In genomic region chr5:53259176-53259575, GRCh38 we compare ENCODE assay signal across 26 cellular contexts.
DNase-seq lines count a peak whose midpoint lies in the region; ATAC-seq, FAIRE-seq and TF ChIP-seq lines count a peak whose summit lies in the region.
"Had no signal": no experiment of that assay in that cellular context is flagged by ENCODE, and none has a peak within 500 bp of the region (broad histone marks: within the 10 kb centered on the region; RNA-seq: fewer than 3 reads in every experiment).

No MANE protein-coding gene starts in this region.

- 100% methylated on average over 1 of the region's 1 CpG for WGBS in mammary epithelial cell (ENCODE audit: low coverage, missing lambda C conversion rate)
- WGBS in adrenal gland, 4 donors = 80 to 97% (median 86%) methylated on average over 1 of the region's 1 CpG

- H3K79me2 ChIP-seq in mammary epithelial cell (ENCODE audit: insufficient read depth, low read length) (no peaks in the 10 kb centered on the region), keratinocyte (ENCODE audit: control insufficient read depth, insufficient read depth, low read length) (no peaks in the 10 kb centered on the region)

- H3K27me3 Mint-ChIP-seq in T-cell = peaks cover 0 to 15% of the 10 kb centered on the region in 2 donors
- H3K27me3 Mint-ChIP-seq: B cell had no signal

- H3K4me2 ChIP-seq in mammary epithelial cell (ENCODE audit: insufficient read depth, low read depth, low read length) (no peak overlapping the region), keratinocyte (ENCODE audit: control insufficient read depth, extremely low read depth, insufficient read depth, low read depth, low read length) (no peak overlapping the region)
- H3K4me2 ChIP-seq: A549; BLaER1 treated with 17β-estradiol and CSF1 and Interleukin-3, amounts not matched to agents 10 nM and 100 nM had no signal

- H3K36me3 Mint-ChIP-seq in T-cell = no peaks in the 10 kb centered on the region
- H3K36me3 Mint-ChIP-seq: CD8-positive, alpha-beta T cell had no signal

- no peaks in the 10 kb centered on the region for H3K36me3 ChIP-seq in mammary epithelial cell (ENCODE audit: insufficient read depth, low read length)
- no peaks in the 10 kb centered on the region for H3K36me3 ChIP-seq in breast epithelium
- H3K36me3 ChIP-seq in bronchial epithelial cell (ENCODE audit: control insufficient read depth, insufficient read depth, low read length) = no peaks in the 10 kb centered on the region
- peaks cover 0 to 6% of the 10 kb centered on the region in 2 experiments for H3K36me3 ChIP-seq in keratinocyte (ENCODE audit: control insufficient read depth in 2 of 2, extremely low read depth in 1 of 2, insufficient read depth in 2 of 2, low read length in 2 of 2)
- H3K36me3 ChIP-seq in adrenal gland (replicated peaks in 1 of 2) = no peaks in the 10 kb centered on the region
- H3K36me3 ChIP-seq: BLaER1 treated with 17β-estradiol and CSF1 and Interleukin-3, amounts not matched to agents 10 nM and 100 nM had no signal

- TF ChIP-seq CTCF in mammary epithelial cell (conservative IDR thresholded peaks at IDR 0.05 in 1 of 2, IDR thresholded peaks at IDR 0.05 in 1 of 2; ENCODE audit: extremely low read depth in 1 of 2, insufficient read depth in 1 of 2, low read depth in 1 of 2, low read length in 2 of 2) (no peak), breast epithelium (IDR thresholded peaks at IDR 0.05) (no peak), bronchial epithelial cell (IDR thresholded peaks at IDR 0.05; ENCODE audit: insufficient read depth, low read length, severe bottlenecking) (no peak), keratinocyte (optimal IDR thresholded peaks at IDR 0.05 in 1 of 3, IDR thresholded peaks at IDR 0.05 in 1 of 3, conservative IDR thresholded peaks at IDR 0.05 in 1 of 3; ENCODE audit: extremely low read depth in 1 of 3, insufficient read depth in 2 of 3, low read length in 3 of 3) (no peak), adrenal gland (IDR thresholded peaks at IDR 0.05) (no peak)

- H4K20me1 ChIP-seq in mammary epithelial cell (ENCODE audit: insufficient read depth, low read length) (no peaks in the 10 kb centered on the region), keratinocyte (ENCODE audit: control insufficient read depth, extremely low read depth, insufficient read depth, low read length) (no peaks in the 10 kb centered on the region)
- H4K20me1 ChIP-seq: BLaER1 treated with 17β-estradiol and CSF1 and Interleukin-3, amounts not matched to agents 10 nM and 100 nM had no signal

- peak; percentile 39 for DNase-seq in mammary epithelial cell
- DNase-seq in breast epithelium (ENCODE audit: low spot score in 2 of 2) = no peak
- DNase-seq in bronchial epithelial cell (ENCODE audit: low read depth) = peak; percentile 61
- DNase-seq in epithelial cell of prostate (ENCODE audit: low read depth, low spot score) = no peak
- DNase-seq in keratinocyte (ENCODE audit: low read depth, low spot score) = no peak
- no peak for DNase-seq in T-cell
- DNase-seq in adrenal gland = no peak
- no peak for DNase-seq in GM19238 (ENCODE audit: insufficient read length, low spot score)
- DNase-seq: AML-193; Caco-2; Calu3; CD4-positive, alpha-beta T cell; CD8-positive, alpha-beta T cell; DND-41; EL; GDM1 had no signal

- in situ Hi-C loops in mammary epithelial cell (cut with MboI; ENCODE audit: low sequenced_read_pairs in 2 of 2) = no loop called here

- ATAC-seq in T-cell (replicated peaks in 1 of 4) = no peak
- ATAC-seq: A549; CD8-positive, alpha-beta T cell; GM12878 had no signal

- FAIRE-seq in bronchial epithelial cell (lab: Jason Lieb, UNC) = no peak
- peak; percentile 87 for FAIRE-seq in keratinocyte (lab: Jason Lieb, UNC)
- FAIRE-seq: A549, D721Med, GM12878, GM12892, GM18507, GM19239 had no signal

- H3K9me1 ChIP-seq in keratinocyte (ENCODE audit: control insufficient read depth, extremely low read depth, insufficient read depth, low read length) = no peaks in the 10 kb centered on the region

- TF ChIP-seq POLR2A in breast epithelium (IDR thresholded peaks at IDR 0.05) = no peak
- no peak for TF ChIP-seq POLR2A in adrenal gland (IDR thresholded peaks at IDR 0.05)

- H3K9ac ChIP-seq in mammary epithelial cell (ENCODE audit: insufficient read depth, low read length) (no peak overlapping the region), keratinocyte (ENCODE audit: control insufficient read depth, extremely low read depth, insufficient read depth, low read length) (no peak overlapping the region)
- H3K9ac ChIP-seq: BLaER1 treated with 17β-estradiol and CSF1 and Interleukin-3, amounts not matched to agents 10 nM and 100 nM had no signal

- H3K4me1 ChIP-seq in mammary epithelial cell (ENCODE audit: insufficient read depth, low read length) (peaks cover 49% of the 10 kb centered on the region), breast epithelium (no peaks in the 10 kb centered on the region), keratinocyte (ENCODE audit: control insufficient read depth, extremely low read depth, insufficient read depth, low read length) (peaks cover 30% of the 10 kb centered on the region), adrenal gland (replicated peaks in 1 of 2) (no peaks in the 10 kb centered on the region)
- H3K4me1 ChIP-seq: A549, Caco-2 had no signal

- CTCF ChIA-PET in mammary epithelial cell (lab: Charles Lee; ENCODE audit: low non-redundant PET) = interaction anchor here (0.6 to 0.7 kb wide), 2 partner anchors 65 to 660 kb away, joined by 3 read pairs; no protein-coding TSS in a partner anchor
- CTCF ChIA-PET in T-cell (lab: Charles Lee) = no interaction called here

- intact Hi-C loops in mammary epithelial cell (cut with micrococcal nuclease) = no loop called here
- intact Hi-C loops in breast epithelium (cut with DNase I; ENCODE audit: low total_unique reads) = no loop called here
- intact Hi-C loops in adrenal gland (cut with DNase I) = no loop called here

- dilution Hi-C loops in mammary epithelial cell (cut with HindIII; ENCODE audit: low sequenced_read_pairs) (no loop called here), keratinocyte (cut with MboI; ENCODE audit: extremely low pct_ligation_motif_present, low sequenced_read_pairs) (no loop called here)

- H3K4me1 Mint-ChIP-seq in T-cell = no peaks in the 10 kb centered on the region
- H3K4me1 Mint-ChIP-seq: B cell had no signal

- no peak overlapping the region for H3K4me3 Mint-ChIP-seq in T-cell
- H3K4me3 Mint-ChIP-seq: B cell; CD4-positive, alpha-beta T cell; CD8-positive, alpha-beta T cell had no signal

- H2AFZ ChIP-seq in mammary epithelial cell (ENCODE audit: low read depth, low read length) = no peak overlapping the region
- H2AFZ ChIP-seq in keratinocyte (ENCODE audit: control insufficient read depth, low read length) = no peak overlapping the region

- H3K27me3 ChIP-seq in mammary epithelial cell (ENCODE audit: insufficient read depth, low read length) = no peaks in the 10 kb centered on the region
- no peaks in the 10 kb centered on the region for H3K27me3 ChIP-seq in breast epithelium
- H3K27me3 ChIP-seq in bronchial epithelial cell (ENCODE audit: control insufficient read depth, insufficient read depth, low read length) = no peaks in the 10 kb centered on the region
- H3K27me3 ChIP-seq in keratinocyte (ENCODE audit: control insufficient read depth, extremely low read depth, insufficient read depth, low read length) = no peaks in the 10 kb centered on the region
- H3K27me3 ChIP-seq in adrenal gland = no peaks in the 10 kb centered on the region
- H3K27me3 ChIP-seq: BLaER1 treated with 17β-estradiol and CSF1 and Interleukin-3, amounts not matched to agents 10 nM and 100 nM had no signal

- BruUV-seq in mammary epithelial cell (replicated peaks; lab: Mats Ljungman, UMichigan) = no TSS peak

- no peak overlapping the region for H3K27ac ChIP-seq in mammary epithelial cell (ENCODE audit: insufficient read depth, low read depth, low read length)
- no peak overlapping the region for H3K27ac ChIP-seq in breast epithelium
- peak overlapping the region; percentile 93 for H3K27ac ChIP-seq in epithelial cell of prostate
- H3K27ac ChIP-seq in keratinocyte (ENCODE audit: control insufficient read depth, insufficient read depth, low read length) = peak overlapping the region; percentile 21
- H3K27ac ChIP-seq in adrenal gland = no peak overlapping the region
- H3K27ac ChIP-seq: 22Rv1; A549; BLaER1 treated with 17β-estradiol and CSF1 and Interleukin-3, amounts not matched to agents 10 nM and 100 nM; C4-2B had no signal

- H3K4me3 ChIP-seq in mammary epithelial cell (replicated peaks in 1 of 3; ENCODE audit: insufficient read depth in 1 of 3, low read depth in 2 of 3, low read length in 3 of 3) (no peak overlapping the region), breast epithelium (no peak overlapping the region), bronchial epithelial cell (ENCODE audit: low read depth, low read length) (no peak overlapping the region), keratinocyte (ENCODE audit: control insufficient read depth in 2 of 3, extremely low read depth in 1 of 3, insufficient read depth in 2 of 3, low read depth in 1 of 3, low read length in 3 of 3) (no peak overlapping the region), adrenal gland (no peak overlapping the region)
- H3K4me3 ChIP-seq: A549; BLaER1 treated with 17β-estradiol and CSF1 and Interleukin-3, amounts not matched to agents 10 nM and 100 nM; GM12878 had no signal

- H3K9me3 ChIP-seq in mammary epithelial cell (replicated peaks; ENCODE audit: insufficient read depth, low read length) = no peaks in the 10 kb centered on the region
- no peaks in the 10 kb centered on the region for H3K9me3 ChIP-seq in breast epithelium
- no peaks in the 10 kb centered on the region for H3K9me3 ChIP-seq in keratinocyte (ENCODE audit: control insufficient read depth, low read depth, low read length)
- H3K9me3 ChIP-seq in adrenal gland (replicated peaks in 1 of 3) = no peaks in the 10 kb centered on the region
- H3K9me3 ChIP-seq: A549; BLaER1 treated with 17β-estradiol and CSF1 and Interleukin-3, amounts not matched to agents 10 nM and 100 nM; Caco-2 had no signal

- H3K27ac Mint-ChIP-seq in T-cell = no peak overlapping the region
- H3K27ac Mint-ChIP-seq: B cell; CD4-positive, alpha-beta T cell; CD8-positive, alpha-beta T cell had no signal

- H3K9me3 Mint-ChIP-seq in T-cell = no peaks in the 10 kb centered on the region
- H3K9me3 Mint-ChIP-seq: CD4-positive, alpha-beta T cell; CD8-positive, alpha-beta T cell had no signal

- POLR2A ChIA-PET in T-cell (lab: Charles Lee) = no interaction called here

Comparison
In these comparisons a context has a peak if more than half of its experiments do, and no peak if none do; other contexts are left out.
1. DNase-seq: peak in mammary epithelial cell (single experiment) and bronchial epithelial cell (single experiment); none in breast epithelium (0 of 2), epithelial cell of prostate (single experiment), keratinocyte (single experiment), T-cell (0 of 34), adrenal gland (0 of 7) and GM19238 (single experiment).
2. H3K27ac ChIP-seq: peak in epithelial cell of prostate (single experiment) and keratinocyte (single experiment); none in mammary epithelial cell (single experiment), breast epithelium (0 of 2) and adrenal gland (0 of 5).